In the genomic region with DNA sequence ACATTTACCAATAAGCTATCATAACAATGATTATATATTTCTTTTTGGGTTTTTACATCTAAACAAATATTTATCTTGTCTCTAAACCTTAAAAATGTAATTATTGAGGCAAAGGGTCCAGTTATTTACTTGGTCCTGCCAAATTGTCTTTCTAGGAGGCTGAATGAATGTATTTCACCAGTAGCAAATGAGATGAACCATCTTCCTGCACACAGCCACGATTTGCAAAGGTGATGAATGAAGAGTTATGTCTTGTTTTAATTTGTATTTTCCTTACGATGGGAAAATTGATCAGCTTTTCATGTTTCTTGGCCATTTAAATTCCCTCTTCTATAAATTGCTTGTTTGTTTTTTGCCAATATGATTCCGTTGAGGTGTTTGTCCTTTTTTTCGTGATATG, we compare ENCODE assay signal across 8 cellular contexts. TPM values are rescaled to one million over a fixed set of nuclear protein-coding genes. Genes with fewer than 3 reads are reported as not detected.
DNase-seq lines count a peak whose midpoint lies in the region; ATAC-seq and TF ChIP-seq lines count a peak whose summit lies in the region.

No MANE protein-coding gene starts in this region.

- no peak for TF ChIP-seq CTCF in left lung (IDR thresholded peaks at IDR 0.05)

- intact Hi-C loops in left lung (cut with DNase I), result no loop called here

- no peak for ATAC-seq in activated naive CD4-positive, alpha-beta T cell treated with anti-CD3 and anti-CD28 coated beads, Interleukin-2, amount 50 U/mL, for 72 hours
- ATAC-seq in left lung (no peak), HG03442 (IDR thresholded peaks at IDR 0.05; ENCODE audit: unreplicated experiment) (no peak)

- no peak for DNase-seq in activated T-cell treated with anti-CD3 and anti-CD28 coated beads, Interleukin-2, amount 50 U/mL, for 24 hours
- DNase-seq in activated T-cell treated with anti-CD3 and anti-CD28 coated beads, Interleukin-2, amount 50 U/mL, for 48 hours, result no peak
- no peak for DNase-seq in activated naive CD4-positive, alpha-beta T cell treated with anti-CD3 and anti-CD28 coated beads, Interleukin-2, amount 50 U/mL, for 72 hours (ENCODE audit: low spot score in 2 of 2)
- DNase-seq in left lung (no peak), UCSD-AML1 (lab: John Stamatoyannopoulos, UW; ENCODE audit: unreplicated experiment) (no peak), mesenteric fat pad (ENCODE audit: low spot score) (no peak)

- H3K4me1 ChIP-seq in left lung (peaks cover 10 to 85% of the 10 kb centered on the region in 2 donors), thymus (ENCODE audit: control insufficient read depth, insufficient read depth, low read length) (peaks cover 18% of the 10 kb centered on the region)

- H3K4me3 Mint-ChIP-seq in activated T-cell treated with anti-CD3 and anti-CD28 coated beads, Interleukin-2, amount 50 U/mL, for 24 hours, result peak overlapping the region; percentile 92

- H3K9me3 Mint-ChIP-seq in activated T-cell treated with anti-CD3 and anti-CD28 coated beads, Interleukin-2, amount 50 U/mL, for 24 hours, result no peaks in the 10 kb centered on the region
- no peaks in the 10 kb centered on the region for H3K9me3 Mint-ChIP-seq in activated naive CD4-positive, alpha-beta T cell treated with anti-CD3 and anti-CD28 coated beads, Interleukin-2, amount 50 U/mL, for 72 hours

- peak overlapping the region in 1 of 2 donors; percentile 96 for H3K27ac ChIP-seq in left lung
- no peak overlapping the region for H3K27ac ChIP-seq in thymus (ENCODE audit: low read depth)

- peaks cover 75% of the 10 kb centered on the region for H3K4me1 Mint-ChIP-seq in activated T-cell treated with anti-CD3 and anti-CD28 coated beads, Interleukin-2, amount 50 U/mL, for 24 hours (ENCODE audit: low read depth)

- no peaks in the 10 kb centered on the region for H3K27me3 Mint-ChIP-seq in activated T-cell treated with anti-CD3 and anti-CD28 coated beads, Interleukin-2, amount 50 U/mL, for 24 hours

- H3K27ac Mint-ChIP-seq in activated T-cell treated with anti-CD3 and anti-CD28 coated beads, Interleukin-2, amount 50 U/mL, for 24 hours, result peak overlapping the region; percentile 86
- peak overlapping the region; percentile 85 for H3K27ac Mint-ChIP-seq in activated naive CD4-positive, alpha-beta T cell treated with anti-CD3 and anti-CD28 coated beads, Interleukin-2, amount 50 U/mL, for 72 hours

- H3K9me3 ChIP-seq in left lung (no peaks in the 10 kb centered on the region), thymus (ENCODE audit: control insufficient read depth) (no peaks in the 10 kb centered on the region)

- H3K4me3 ChIP-seq in left lung (peak overlapping the region; percentile 45 to 92), thymus (ENCODE audit: low read length) (peak overlapping the region; percentile 34)

- H3K27me3 ChIP-seq in left lung, result no peaks in the 10 kb centered on the region
- H3K27me3 ChIP-seq in thymus (ENCODE audit: control insufficient read depth, insufficient read depth), result no peaks in the 10 kb centered on the region

- WGBS in thymus, result 64% methylated on average over 4 of the region's 4 CpGs

- H3K36me3 ChIP-seq in left lung (peaks cover 0 to 10% of the 10 kb centered on the region in 2 donors), thymus (ENCODE audit: control insufficient read depth, insufficient read depth) (no peaks in the 10 kb centered on the region)

- peaks cover 49% of the 10 kb centered on the region for H3K36me3 Mint-ChIP-seq in activated T-cell treated with anti-CD3 and anti-CD28 coated beads, Interleukin-2, amount 50 U/mL, for 24 hours (ENCODE audit: low read depth)
- peaks cover 24 to 71% of the 10 kb centered on the region in 2 donors for H3K36me3 Mint-ChIP-seq in activated naive CD4-positive, alpha-beta T cell treated with anti-CD3 and anti-CD28 coated beads, Interleukin-2, amount 50 U/mL, for 72 hours

RNA-seq across cellular contexts. Expression of a gene that starts 1.4 kb away (rescaled TPM):
- total RNA-seq in activated naive CD4-positive, alpha-beta T cell treated with anti-CD3 and anti-CD28 coated beads, Interleukin-2, amount 50 U/mL, for 72 hours, result 100 to 1,000 TPM; 139 to 220 TPM
- total RNA-seq in left lung (100 to 1,000 TPM; 101 to 134 TPM), mesenteric fat pad (121 TPM)
- 97.7 TPM for polyA plus RNA-seq in thymus
